Comparison of ENCODE assay signal across 8 cellular contexts in genomic region chr5:150758534-150759333, GRCh38. TPM values are rescaled to one million over a fixed set of nuclear protein-coding genes. Genes with fewer than 3 reads are reported as not detected.
A peak's percentile ranks its signal among the peaks of the same experiment; 100 is the strongest.
DNase-seq lines count a peak whose midpoint lies in the region; ATAC-seq and TF ChIP-seq lines count a peak whose summit lies in the region.

Gene DCTN4, minus strand, starts transcription at chr5:150759017. Its CDS starts 24 bp downstream, at chr5:150758993.

- peak within 1 kb of the TSS; percentile 82 for H3K4me3 ChIP-seq in effector memory CD4-positive, alpha-beta T cell (ENCODE audit: insufficient read depth, low read depth, low read length, poor library complexity, severe bottlenecking)
- peak within 1 kb of the TSS; percentile 82 for H3K4me3 ChIP-seq in lung

- H3K36me3 ChIP-seq in effector memory CD4-positive, alpha-beta T cell (ENCODE audit: control insufficient read depth, insufficient read depth, low read length), result peaks cover 17% of the 10 kb centered on the region
- H3K36me3 ChIP-seq in lung (ENCODE audit: control insufficient read depth in 2 of 2, insufficient read depth in 2 of 2, low read length in 2 of 2), result peaks cover 5 to 6% of the 10 kb centered on the region in 2 donors

- peak; percentile 96 for ATAC-seq in GM21360 (IDR thresholded peaks at IDR 0.05; ENCODE audit: unreplicated experiment)
- peak; percentile 94 for ATAC-seq in lung (ENCODE audit: insufficient read depth, low FRiP score)

- no peaks in the 10 kb centered on the region for H3K27me3 ChIP-seq in effector memory CD4-positive, alpha-beta T cell (replicated peaks; ENCODE audit: control insufficient read depth, insufficient read depth, low read length, poor library complexity, severe bottlenecking)
- H3K27me3 ChIP-seq in lung (ENCODE audit: control insufficient read depth, insufficient read depth), result no peaks in the 10 kb centered on the region

- H3K27ac ChIP-seq in effector memory CD4-positive, alpha-beta T cell (ENCODE audit: insufficient read depth, low read length, poor library complexity, severe bottlenecking), result peak within 1 kb of the TSS; percentile 94
- H3K27ac ChIP-seq in lung (ENCODE audit: low read depth in 1 of 2, low read length in 1 of 2), result peak within 1 kb of the TSS; percentile 91 to 98

- H3K9me3 ChIP-seq in effector memory CD4-positive, alpha-beta T cell (ENCODE audit: control insufficient read depth, low read length), result no peaks in the 10 kb centered on the region
- H3K9me3 ChIP-seq in lung (ENCODE audit: control insufficient read depth in 2 of 2, insufficient read depth in 1 of 2, low read length in 1 of 2), result no peaks in the 10 kb centered on the region

- WGBS in lung, 2 donors, result 2% methylated on average over 51 of the region's 51 CpGs

- peak; percentile 90 for DNase-seq in COLO829 (ENCODE audit: low spot score)
- peak; percentile 97 for DNase-seq in HT-29 (ENCODE audit: low spot score)
- peak; percentile 94 for DNase-seq in NK-92 treated with Interleukin-12 subunit alpha and Interleukin-12 subunit beta, amount 100 ng/mL, for 24 hours (lab: John Stamatoyannopoulos, UW)
- peak; percentile 98 for DNase-seq in activated CD8-positive, alpha-beta memory T cell treated with anti-CD3 and anti-CD28 coated beads for 24 hours
- peak; percentile 84 to 93 (median 91) for DNase-seq in effector memory CD4-positive, alpha-beta T cell
- DNase-seq in lung (ENCODE audit: low spot score), result peak; percentile 96
- peak; percentile 84 to 87 (median 86) for DNase-seq in stimulated activated CD4-positive, alpha-beta T cell treated with anti-CD3 and anti-CD28 coated beads, TNF-alpha, amount 100 ng/mL, for 4 hours (ENCODE audit: low read depth in 3 of 3)

- H3K4me1 ChIP-seq in effector memory CD4-positive, alpha-beta T cell (ENCODE audit: control insufficient read depth, insufficient read depth, low read length, poor library complexity, severe bottlenecking), result peaks cover 5% of the 10 kb centered on the region
- peaks cover 4 to 10% of the 10 kb centered on the region in 2 donors for H3K4me1 ChIP-seq in lung (ENCODE audit: control insufficient read depth in 2 of 2, insufficient read depth in 2 of 2, low read length in 2 of 2)

- no peak for TF ChIP-seq CTCF in lung (IDR thresholded peaks at IDR 0.05; ENCODE audit: control extremely low read depth, extremely low read depth)

RNA-seq across cellular contexts. Expression of gene DCTN4, which starts in this region (rescaled TPM):
- total RNA-seq in HT-29 (2014; rRNA removed; shearing (Covaris generic)), result 26.1 and 30.6 TPM in 2 replicates
- 100 to 1,000 TPM in 1 of 2 donors, 10 to 100 TPM in 1; 69.1 to 105 TPM for total RNA-seq in lung
- 10 to 100 TPM; 21.2 to 27.1 TPM for polyA plus RNA-seq in lung

Comparison
In these comparisons a context has a peak if more than half of its experiments do, and no peak if none do; other contexts are left out.
1. Peak in every context shown above with its lines: DNase-seq, ATAC-seq, H3K4me3 ChIP-seq and H3K27ac ChIP-seq.